In genomic region chr19:22180117-22180704, GRCh38 we compare ENCODE assay signal across 12 cellular contexts. TPM values are rescaled to one million over a fixed set of nuclear protein-coding genes. Genes with fewer than 3 reads are reported as not detected.
"Had no signal": no experiment of that assay in that cellular context is flagged by ENCODE, and none has a peak within 500 bp of the region (broad histone marks: within the 10 kb centered on the region; RNA-seq: fewer than 3 reads in every experiment).

No MANE protein-coding gene starts in this region.

RNA-seq across cellular contexts. Expression of gene ZNF676, which starts 16.5 kb away (rescaled TPM):
- total RNA-seq: activated naive CD4-positive, alpha-beta T cell treated with anti-CD3 and anti-CD28 coated beads for 36 hours; activated naive CD4-positive, alpha-beta T cell treated with anti-CD3 and anti-CD28 coated beads, Interleukin-2, amount 50 U/mL, for 72 hours; activated naive CD8-positive, alpha-beta T cell treated with anti-CD3 and anti-CD28 coated beads for 36 hours; activated naive CD8-positive, alpha-beta T cell treated with anti-CD3 and anti-CD28 coated beads, Interleukin-2, amount 10 ng/mL, durations not matched to agents 7 days and 5 days; activated T-cell treated with anti-CD3 and anti-CD28 coated beads, Interleukin-2, amount 50 U/mL, for 4 hours; activated T-cell treated with anti-CD3 and anti-CD28 coated beads, Interleukin-2, amount 50 U/mL, for 72 hours; activated T-helper 1 cell treated with anti-CD3 and anti-CD28 coated beads, Interleukin-12 subunit alpha, Interleukin-12 subunit beta, Interleukin-2, Interleukin-4 antibody, amounts not matched to agents 30 ng/mL and 10 ng/mL and 1 ng/mL, durations not matched to agents 14 hours and 24 hours and 36 hours; activated T-helper 17 cell treated with anti-CD3 and anti-CD28 coated beads, Interleukin-2, amount 50 U/mL, for 72 hours; activated T-helper 2 cell treated with anti-CD3 and anti-CD28 coated beads, Interferon-gamma antibody, Interleukin-2, Interleukin-4, amounts not matched to agents 10 μg/mL and 5 μg/mL and 100 μg/mL, durations not matched to agents 14 hours and 24 hours and 36 hours; cardiac muscle cell; cerebellum; chondrocyte had no signal
- polyA plus RNA-seq: cardiac muscle cell had no signal
